ENCODE assay signal across 9 cellular contexts in genomic region chr9:106697799-106698591, GRCh38.
DNase-seq lines count a peak whose midpoint lies in the region; ATAC-seq, FAIRE-seq and TF ChIP-seq lines count a peak whose summit lies in the region.
"Had no signal": no experiment of that assay in that cellular context is flagged by ENCODE, and none has a peak within 500 bp of the region (broad histone marks: within the 10 kb centered on the region; RNA-seq: fewer than 3 reads in every experiment).

No MANE protein-coding gene starts in this region.

- H3K27ac ChIP-seq in right lobe of liver (no peak overlapping the region), HepG2 (ENCODE audit: extremely low read length, insufficient read depth, low read length) (no peak overlapping the region), adrenal gland (peak overlapping the region; percentile 24 to 83 (median 69)), skeletal muscle tissue (ENCODE audit: low read depth, low read length) (peak overlapping the region; percentile 43)
- H3K27ac ChIP-seq: BLaER1 treated with 17β-estradiol and CSF1 and Interleukin-3, amounts not matched to agents 10 nM and 100 nM had no signal

- H4K20me1 ChIP-seq in HepG2 (ENCODE audit: insufficient read depth, low read length), result no peaks in the 10 kb centered on the region
- H4K20me1 ChIP-seq: BLaER1 treated with 17β-estradiol and CSF1 and Interleukin-3, amounts not matched to agents 10 nM and 100 nM had no signal

- no peak overlapping the region for H2AFZ ChIP-seq in HepG2 (ENCODE audit: low read length)

- H3K27me3 Mint-ChIP-seq in activated CD4-positive, alpha-beta memory T cell treated with anti-CD3 and anti-CD28 coated beads, Interleukin-2, amount 10 ng/mL, durations not matched to agents 7 days and 5 days, result no peaks in the 10 kb centered on the region

- ATAC-seq in right lobe of liver, result peak in 3 of 4 donors; percentile 15 to 44 (median 31)
- no peak for ATAC-seq in HepG2
- ATAC-seq in left cardiac atrium, result peak; percentile 95 to 96
- ATAC-seq in GM18498 (IDR thresholded peaks at IDR 0.05; ENCODE audit: unreplicated experiment), result no peak

- H3K27me3 ChIP-seq in right lobe of liver (no peaks in the 10 kb centered on the region), HepG2 (ENCODE audit: control insufficient read depth in 1 of 2, insufficient read depth in 2 of 2, low read length in 2 of 2) (0 out of 5 replicates have a peak, but pooled peaks cover 0 to 6% of the 10 kb centered on the region in 2 experiments), adrenal gland (no peaks in the 10 kb centered on the region), skeletal muscle tissue (ENCODE audit: control insufficient read depth in 3 of 3, insufficient read depth in 3 of 3, low read length in 3 of 3) (no peaks in the 10 kb centered on the region)
- H3K27me3 ChIP-seq: BLaER1 treated with 17β-estradiol and CSF1 and Interleukin-3, amounts not matched to agents 10 nM and 100 nM had no signal

- H3K36me3 ChIP-seq in right lobe of liver (no peaks in the 10 kb centered on the region), HepG2 (replicated peaks in 1 of 2; ENCODE audit: control insufficient read depth in 1 of 2, insufficient read depth in 2 of 2, low read length in 2 of 2) (no peaks in the 10 kb centered on the region), adrenal gland (replicated peaks in 1 of 2) (no peaks in the 10 kb centered on the region), skeletal muscle tissue (ENCODE audit: control insufficient read depth in 3 of 3, insufficient read depth in 3 of 3, low read length in 3 of 3) (no peaks in the 10 kb centered on the region)
- H3K36me3 ChIP-seq: BLaER1 treated with 17β-estradiol and CSF1 and Interleukin-3, amounts not matched to agents 10 nM and 100 nM had no signal

- no peak for TF ChIP-seq RAD21 in HepG2 (CRISPR knock-in tag; IDR thresholded peaks at IDR 0.05)

- TF ChIP-seq CTCF in right lobe of liver (IDR thresholded peaks at IDR 0.05) (no peak), HepG2 (CRISPR knock-in tag; IDR thresholded peaks at IDR 0.05) (no peak), adrenal gland (IDR thresholded peaks at IDR 0.05) (no peak)

- no peaks in the 10 kb centered on the region for H3K79me2 ChIP-seq in HepG2 (ENCODE audit: insufficient read depth, low read length)

- TF ChIP-seq EP300 in HepG2 (IDR thresholded peaks at IDR 0.05; ENCODE audit: low read depth in 2 of 2, low read length in 2 of 2), result no peak
- TF ChIP-seq EP300 in HepG2 (CRISPR knock-in tag; IDR thresholded peaks at IDR 0.05; ENCODE audit: borderline replicate concordance), result no peak

- no peak overlapping the region for H3K4me3 Mint-ChIP-seq in activated CD4-positive, alpha-beta memory T cell treated with anti-CD3 and anti-CD28 coated beads, Interleukin-2, amount 10 ng/mL, durations not matched to agents 7 days and 5 days

- no peak for TF ChIP-seq POLR2A in right lobe of liver (IDR thresholded peaks at IDR 0.05)
- TF ChIP-seq POLR2A in HepG2 (IDR thresholded peaks at IDR 0.05; ENCODE audit: insufficient read depth in 1 of 2, low read depth in 2 of 2, low read length in 2 of 2), result no peak
- peak in 1 of 2 donors; percentile 48 for TF ChIP-seq POLR2A in adrenal gland (IDR thresholded peaks at IDR 0.05)

- H3K4me2 ChIP-seq in HepG2 (ENCODE audit: low read depth, low read length), result no peak overlapping the region

- H3K36me3 Mint-ChIP-seq in activated CD4-positive, alpha-beta memory T cell treated with anti-CD3 and anti-CD28 coated beads, Interleukin-2, amount 10 ng/mL, durations not matched to agents 7 days and 5 days (ENCODE audit: low read depth), result no peaks in the 10 kb centered on the region

- CTCF ChIA-PET in HepG2 (lab: Yijun Ruan, JAX; ENCODE audit: low intra/inter-chr PET ratio, low total read pairs), result no interaction called here
- CTCF ChIA-PET in activated CD4-positive, alpha-beta memory T cell treated with anti-CD3 and anti-CD28 coated beads, Interleukin-2, amount 10 ng/mL, durations not matched to agents 7 days and 5 days (lab: Charles Lee), result no interaction called here

- 69% methylated on average over 15 of the region's 17 CpGs for WGBS in right lobe of liver (ENCODE audit: insufficient coverage, low coverage, low lambda C conversion rate, missing lambda C conversion rate)
- WGBS in HepG2 (ENCODE audit: low lambda C conversion rate), result 19% methylated on average over 17 of the region's 17 CpGs
- 7 to 23% (median 12%) methylated on average over 17 of the region's 17 CpGs for WGBS in adrenal gland, 4 donors

- H3K4me1 Mint-ChIP-seq in activated CD4-positive, alpha-beta memory T cell treated with anti-CD3 and anti-CD28 coated beads, Interleukin-2, amount 10 ng/mL, durations not matched to agents 7 days and 5 days, result no peaks in the 10 kb centered on the region

- DNase-seq in right lobe of liver (peak; percentile 18 to 52 (median 48)), HepG2 (ENCODE audit: low spot score) (no peak), adrenal gland (peak; percentile 81 to 94 (median 87)), left cardiac atrium (peak; percentile 85)
- no peak for DNase-seq in central memory CD4-positive, alpha-beta T cell
- no peak for DNase-seq in activated CD4-positive, alpha-beta memory T cell treated with anti-CD3 and anti-CD28 coated beads, Interleukin-2, amount 10 ng/mL, durations not matched to agents 7 days and 5 days

- H3K9ac ChIP-seq in HepG2 (ENCODE audit: insufficient read depth, low read depth, low read length) (no peak overlapping the region), skeletal muscle tissue (ENCODE audit: low read depth in 1 of 3, low read length in 3 of 3) (peak overlapping the region; percentile 29 to 79 (median 59))
- H3K9ac ChIP-seq: BLaER1 treated with 17β-estradiol and CSF1 and Interleukin-3, amounts not matched to agents 10 nM and 100 nM had no signal

- no TSS peak for BruUV-seq in HepG2 (replicated peaks; lab: Mats Ljungman, UMichigan)

- H3K9me3 ChIP-seq in right lobe of liver (no peaks in the 10 kb centered on the region), HepG2 (ENCODE audit: low read length) (no peaks in the 10 kb centered on the region), adrenal gland (replicated peaks in 1 of 3) (no peaks in the 10 kb centered on the region), skeletal muscle tissue (ENCODE audit: control insufficient read depth in 3 of 3, low read length in 3 of 3) (no peaks in the 10 kb centered on the region)

- peaks cover 19% of the 10 kb centered on the region for H3K9me3 Mint-ChIP-seq in activated CD4-positive, alpha-beta memory T cell treated with anti-CD3 and anti-CD28 coated beads, Interleukin-2, amount 10 ng/mL, durations not matched to agents 7 days and 5 days

- no peak overlapping the region for H3K4me3 ChIP-seq in right lobe of liver
- no peak overlapping the region for H3K4me3 ChIP-seq in HepG2 (replicated peaks in 1 of 3; ENCODE audit: insufficient read depth in 1 of 3, low read depth in 2 of 3, low read length in 3 of 3)
- peak overlapping the region in 1 of 4 donors; percentile 41 for H3K4me3 ChIP-seq in adrenal gland
- peak overlapping the region; percentile 44 to 67 (median 63) for H3K4me3 ChIP-seq in skeletal muscle tissue (ENCODE audit: low read length in 3 of 3)
- H3K4me3 ChIP-seq: BLaER1 treated with 17β-estradiol and CSF1 and Interleukin-3, amounts not matched to agents 10 nM and 100 nM had no signal

- in situ Hi-C loops in HepG2 (cut with HindIII; ENCODE audit: extremely low pct_ligation_motif_present, low pct_unique_long_range_greater_than_20kb), result no loop called here

- intact Hi-C loops in right lobe of liver (cut with DNase I) (no loop called here), HepG2 (cut with micrococcal nuclease; ENCODE audit: unreplicated experiment) (no loop called here), adrenal gland (cut with DNase I) (no loop called here), left cardiac atrium (cut with DNase I) (no loop called here)

- POLR2A ChIA-PET in HepG2 (lab: Yijun Ruan, JAX), result no interaction called here
- POLR2A ChIA-PET in activated CD4-positive, alpha-beta memory T cell treated with anti-CD3 and anti-CD28 coated beads, Interleukin-2, amount 10 ng/mL, durations not matched to agents 7 days and 5 days (lab: Charles Lee), result no interaction called here

- no peak for FAIRE-seq in HepG2 (lab: Jason Lieb, UNC)

- no peaks in the 10 kb centered on the region for H3K4me1 ChIP-seq in right lobe of liver
- no peaks in the 10 kb centered on the region for H3K4me1 ChIP-seq in HepG2 (ENCODE audit: insufficient read depth, low read length)
- H3K4me1 ChIP-seq in adrenal gland (replicated peaks in 1 of 2), result peaks cover 0 to 8% of the 10 kb centered on the region in 2 donors
- H3K4me1 ChIP-seq in skeletal muscle tissue (ENCODE audit: control insufficient read depth in 3 of 3, insufficient read depth in 3 of 3, low read length in 3 of 3), result peaks cover 8 to 12% (median 11%) of the 10 kb centered on the region in 3 donors

- H3K27ac Mint-ChIP-seq in activated CD4-positive, alpha-beta memory T cell treated with anti-CD3 and anti-CD28 coated beads, Interleukin-2, amount 10 ng/mL, durations not matched to agents 7 days and 5 days, result no peak overlapping the region

TF ChIP-seq in HepG2, 621 proteins besides CTCF, POLR2A, EP300 and RAD21 (continues in another document):
- TF ChIP-seq DDIT3 (CRISPR knock-in tag; IDR thresholded peaks at IDR 0.05) (no peak), TBX2 (CRISPR knock-in tag; IDR thresholded peaks at IDR 0.05; ENCODE audit: borderline replicate concordance) (no peak), MED1 (CRISPR knock-in tag; IDR thresholded peaks at IDR 0.05) (no peak), ZBTB10 (CRISPR knock-in tag; IDR thresholded peaks at IDR 0.05; ENCODE audit: borderline replicate concordance) (no peak)

Comparison
In these comparisons a context has a peak if more than half of its experiments do, and no peak if none do; other contexts are left out.
1. ATAC-seq: peak in right lobe of liver (3 of 4) and left cardiac atrium (2 of 2); none in HepG2 (single experiment) and GM18498 (single experiment).
2. DNase-seq: peak in right lobe of liver (3 of 3), adrenal gland (7 of 7) and left cardiac atrium (single experiment); none in HepG2 (single experiment), central memory CD4-positive, alpha-beta T cell (single experiment) and activated CD4-positive, alpha-beta memory T cell treated with anti-CD3 and anti-CD28 coated beads, Interleukin-2, amount 10 ng/mL, durations not matched to agents 7 days and 5 days (single experiment).
3. H3K27ac ChIP-seq: peak in adrenal gland (5 of 5) and skeletal muscle tissue (single experiment); none in right lobe of liver (0 of 3) and HepG2 (single experiment).
4. H3K4me3 ChIP-seq: peak in skeletal muscle tissue (3 of 3); none in right lobe of liver (0 of 3) and HepG2 (0 of 3).